In genomic region chr1:152967201-152967600, GRCh38 we compare ENCODE assay signal across 1 cellular context.
TF ChIP-seq lines count a peak whose summit lies in the region.

No MANE protein-coding gene starts in this region.

TF ChIP-seq in GM12878, 131 proteins besides CTCF, POLR2A, EP300 and RAD21 (continued from another document):
- TF ChIP-seq, protein P1, sequence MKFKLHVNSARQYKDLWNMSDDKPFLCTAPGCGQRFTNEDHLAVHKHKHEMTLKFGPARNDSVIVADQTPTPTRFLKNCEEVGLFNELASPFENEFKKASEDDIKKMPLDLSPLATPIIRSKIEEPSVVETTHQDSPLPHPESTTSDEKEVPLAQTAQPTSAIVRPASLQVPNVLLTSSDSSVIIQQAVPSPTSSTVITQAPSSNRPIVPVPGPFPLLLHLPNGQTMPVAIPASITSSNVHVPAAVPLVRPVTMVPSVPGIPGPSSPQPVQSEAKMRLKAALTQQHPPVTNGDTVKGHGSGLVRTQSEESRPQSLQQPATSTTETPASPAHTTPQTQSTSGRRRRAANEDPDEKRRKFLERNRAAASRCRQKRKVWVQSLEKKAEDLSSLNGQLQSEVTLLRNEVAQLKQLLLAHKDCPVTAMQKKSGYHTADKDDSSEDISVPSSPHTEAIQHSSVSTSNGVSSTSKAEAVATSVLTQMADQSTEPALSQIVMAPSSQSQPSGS (IDR thresholded peaks at IDR 0.05; ENCODE audit: low read length) = no peak
- TF ChIP-seq MEF2A (IDR thresholded peaks at IDR 0.05; ENCODE audit: insufficient read depth, low read depth, low read length) = no peak
- TF ChIP-seq SUPT20H (IDR thresholded peaks at IDR 0.05; ENCODE audit: borderline replicate concordance, control insufficient read depth, low read depth, low read length) = no peak
